8 cellular contexts compared by ENCODE assay signal in the genomic region with DNA sequence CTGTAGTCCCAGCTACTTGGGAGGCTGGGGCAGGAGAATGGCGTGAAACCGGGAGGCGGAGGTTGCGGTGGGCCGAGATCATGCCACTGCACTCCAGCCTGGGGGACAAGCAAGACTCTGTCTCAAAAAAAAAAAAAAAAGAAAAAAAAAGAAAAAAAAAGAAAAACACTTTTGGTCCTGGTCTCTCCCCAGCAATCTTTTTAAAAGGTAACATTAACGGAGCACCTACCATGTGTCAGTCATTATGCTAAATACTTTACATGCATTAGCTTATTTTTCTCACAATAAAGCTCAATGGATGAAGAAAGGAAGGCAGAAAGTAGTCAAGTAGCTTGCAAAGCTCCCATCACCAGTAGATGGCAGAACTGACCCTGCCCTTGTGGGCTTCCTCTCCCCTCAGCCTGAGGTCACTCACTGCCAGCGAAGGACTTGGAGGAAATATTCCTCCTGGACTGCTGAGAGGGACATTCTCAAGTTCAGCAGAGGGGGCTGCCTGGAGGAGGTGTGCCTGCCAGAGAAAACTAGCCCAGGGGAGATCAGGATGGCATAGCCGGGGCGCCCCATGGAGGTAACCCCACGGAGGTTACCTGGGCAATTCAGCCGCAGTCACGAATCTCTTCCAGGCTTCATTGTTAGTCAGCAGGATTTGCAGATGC.
A peak's percentile ranks its signal among the peaks of the same experiment; 100 is the strongest.
DNase-seq lines count a peak whose midpoint lies in the region; ATAC-seq, FAIRE-seq and TF ChIP-seq lines count a peak whose summit lies in the region.

No MANE protein-coding gene starts in this region.

- POLR2A ChIA-PET in HEK293T (lab: Yijun Ruan, JAX): no interaction called here

- H3K4me1 Mint-ChIP-seq in stimulated activated effector memory CD8-positive, alpha-beta T cell treated with anti-CD3 and anti-CD28 coated beads, Interleukin-12 subunit alpha, Interleukin-12 subunit beta, amount 100 ng/mL, for 72 hours: peaks cover 58% of the 10 kb centered on the region

- no peak for DNase-seq in D721Med (ENCODE audit: insufficient read length, low spot score)
- DNase-seq in HEK293T (ENCODE audit: extremely low spot score): peak; percentile 60
- peak; percentile 60 for DNase-seq in RKO (ENCODE audit: low spot score)
- DNase-seq in cardiac fibroblast (ENCODE audit: low read depth in 2 of 2): peak; percentile 88 to 89
- DNase-seq in islet precursor cell: peak; percentile 88
- no peak for DNase-seq in stimulated activated effector memory CD8-positive, alpha-beta T cell treated with anti-CD3 and anti-CD28 coated beads, Interleukin-12 subunit alpha, Interleukin-12 subunit beta, amount 100 ng/mL, for 72 hours (ENCODE audit: low spot score in 2 of 2)

- peaks cover 89% of the 10 kb centered on the region for H3K36me3 Mint-ChIP-seq in stimulated activated effector memory CD8-positive, alpha-beta T cell treated with anti-CD3 and anti-CD28 coated beads, Interleukin-12 subunit alpha, Interleukin-12 subunit beta, amount 100 ng/mL, for 72 hours

- no peak overlapping the region for H3K4me3 Mint-ChIP-seq in stimulated activated effector memory CD8-positive, alpha-beta T cell treated with anti-CD3 and anti-CD28 coated beads, Interleukin-12 subunit alpha, Interleukin-12 subunit beta, amount 100 ng/mL, for 72 hours

- peak; percentile 69 for ATAC-seq in stimulated activated effector memory CD8-positive, alpha-beta T cell treated with anti-CD3 and anti-CD28 coated beads, Interleukin-12 subunit alpha, Interleukin-12 subunit beta, amount 100 ng/mL, for 72 hours
- ATAC-seq in GM18907 (IDR thresholded peaks at IDR 0.05; ENCODE audit: unreplicated experiment): no peak
- ATAC-seq in GM18520 (IDR thresholded peaks at IDR 0.05; ENCODE audit: unreplicated experiment): no peak

- TF ChIP-seq CTCF in D721Med (IDR thresholded peaks at IDR 0.05; ENCODE audit: insufficient read depth, missing control alignments) (peak; percentile 59), cardiac fibroblast (IDR thresholded peaks at IDR 0.05; ENCODE audit: low read depth, low read length) (peak; percentile 85)

- no peak overlapping the region for H3K4me3 ChIP-seq in cardiac fibroblast (replicated peaks in 1 of 2; ENCODE audit: low read depth in 2 of 2, low read length in 2 of 2)

- no peak for FAIRE-seq in D721Med (lab: Jason Lieb, UNC)

- CTCF ChIA-PET in HEK293T (lab: Yijun Ruan, JAX): interaction anchor here (0.6 to 1.5 kb wide), 4 partner anchors 9 to 96 kb away, joined by 3 read pairs; no protein-coding TSS in a partner anchor

- H3K27ac Mint-ChIP-seq in stimulated activated effector memory CD8-positive, alpha-beta T cell treated with anti-CD3 and anti-CD28 coated beads, Interleukin-12 subunit alpha, Interleukin-12 subunit beta, amount 100 ng/mL, for 72 hours: peak overlapping the region; percentile 81

- no peaks in the 10 kb centered on the region for H3K9me3 Mint-ChIP-seq in stimulated activated effector memory CD8-positive, alpha-beta T cell treated with anti-CD3 and anti-CD28 coated beads, Interleukin-12 subunit alpha, Interleukin-12 subunit beta, amount 100 ng/mL, for 72 hours

TF ChIP-seq in HEK293T, 16 proteins besides CTCF, POLR2A, EP300 and RAD21:
- TF ChIP-seq TARDBP (IDR thresholded peaks at IDR 0.05) (no peak), L3MBTL2 (conservative IDR thresholded peaks at IDR 0.05) (no peak), ZNF384 (IDR thresholded peaks at IDR 0.05) (peak; percentile 92), FOXM1 (IDR thresholded peaks at IDR 0.05; ENCODE audit: borderline replicate concordance) (no peak)

Comparison
In these comparisons a context has a peak if more than half of its experiments do, and no peak if none do; other contexts are left out.
1. DNase-seq: peak in HEK293T (single experiment), RKO (single experiment), cardiac fibroblast (2 of 2) and islet precursor cell (single experiment); none in D721Med (single experiment) and stimulated activated effector memory CD8-positive, alpha-beta T cell treated with anti-CD3 and anti-CD28 coated beads, Interleukin-12 subunit alpha, Interleukin-12 subunit beta, amount 100 ng/mL, for 72 hours (0 of 2).